Comparison of ENCODE assay signal across 23 cellular contexts in the genomic region with DNA sequence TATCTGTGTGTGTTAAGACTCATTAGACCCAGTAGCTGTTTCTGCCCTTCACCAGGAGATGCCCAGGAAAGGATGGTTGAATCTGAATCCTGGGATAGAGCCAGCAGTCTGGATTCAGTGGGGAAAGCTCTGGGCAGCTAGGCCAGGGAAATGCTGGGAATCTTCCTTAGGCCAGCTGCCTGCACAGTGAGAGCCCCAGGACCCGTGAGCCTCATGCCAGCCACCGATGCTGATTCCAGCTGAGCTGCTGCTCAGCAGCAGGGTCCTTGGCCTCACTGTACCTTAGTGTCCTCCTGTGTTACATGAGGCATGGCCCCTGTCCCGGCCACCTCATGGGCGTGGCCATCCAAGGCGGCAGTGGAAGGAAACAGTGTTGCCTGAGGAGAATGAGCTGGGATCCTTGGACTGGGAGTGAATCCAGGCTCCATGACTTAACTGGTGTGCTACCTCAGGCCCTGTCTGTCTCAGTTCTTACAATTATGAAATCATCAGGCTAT.
DNase-seq lines count a peak whose midpoint lies in the region; ATAC-seq, FAIRE-seq and TF ChIP-seq lines count a peak whose summit lies in the region.
"Had no signal": no experiment of that assay in that cellular context is flagged by ENCODE, and none has a peak within 500 bp of the region (broad histone marks: within the 10 kb centered on the region; RNA-seq: fewer than 3 reads in every experiment).

No MANE protein-coding gene starts in this region.

- dilution Hi-C loops in IMR-90 (cut with HindIII; ENCODE audit: low sequenced_read_pairs, unreplicated experiment), result no loop called here

- H4K8ac ChIP-seq in IMR-90 (ENCODE audit: low read depth in 2 of 2, low read length in 2 of 2), result no peak overlapping the region

- H3K27me3 ChIP-seq in IMR-90 (ENCODE audit: control insufficient read depth, insufficient read depth, low read length) (no peaks in the 10 kb centered on the region), astrocyte (ENCODE audit: insufficient read depth, low read length) (no peaks in the 10 kb centered on the region), testis (no peaks in the 10 kb centered on the region), MM.1S (replicated peaks; ENCODE audit: insufficient read depth, low read length) (no peaks in the 10 kb centered on the region)
- H3K27me3 ChIP-seq: neural progenitor cell, vagina had no signal

- no peak overlapping the region for H3K4ac ChIP-seq in IMR-90 (ENCODE audit: low read depth, low read length)

- H4K20me1 ChIP-seq in IMR-90 (ENCODE audit: insufficient read depth, low read length) (peaks cover 23% of the 10 kb centered on the region; the same call in 1 of the 2 replicates), astrocyte (ENCODE audit: insufficient read depth, low read length) (peaks cover 80% of the 10 kb centered on the region), MM.1S (ENCODE audit: insufficient read depth, low read length) (no peaks in the 10 kb centered on the region)

- H3F3A ChIP-seq in MM.1S (ENCODE audit: insufficient read depth, low read length), result no peaks in the 10 kb centered on the region

- no TSS peak for BruUV-seq in IMR-90 (replicated peaks; lab: Mats Ljungman, UMichigan)

- peaks cover 12% of the 10 kb centered on the region for H3K79me2 ChIP-seq in astrocyte (ENCODE audit: insufficient read depth, low read length)
- no peaks in the 10 kb centered on the region for H3K79me2 ChIP-seq in MM.1S (ENCODE audit: low read length)

- no peak overlapping the region for H4K91ac ChIP-seq in IMR-90 (ENCODE audit: insufficient read depth, low read depth, low read length)

- H2AFZ ChIP-seq in IMR-90 (replicated peaks; ENCODE audit: low read length, poor library complexity) (no peak overlapping the region), astrocyte (ENCODE audit: low read depth, low read length) (no peak overlapping the region), MM.1S (ENCODE audit: low read length) (no peak overlapping the region)
- H2AFZ ChIP-seq: GM23248, neural progenitor cell had no signal

- peaks cover 22 to 73% of the 10 kb centered on the region in 2 experiments for H3K79me1 ChIP-seq in IMR-90 (ENCODE audit: low read depth in 1 of 2, low read length in 2 of 2)

- in situ Hi-C loops in IMR-90 (cut with MboI; ENCODE audit: low sequenced_read_pairs), result no loop called here

- H3K27me3 Mint-ChIP-seq in astrocyte (ENCODE audit: low read depth, unreplicated experiment), result no peaks in the 10 kb centered on the region
- H3K27me3 Mint-ChIP-seq: activated naive CD4-positive, alpha-beta T cell treated with anti-CD3 and anti-CD28 coated beads, Interleukin-2, amount 50 U/mL, for 24 hours had no signal

- no peak overlapping the region for H2BK15ac ChIP-seq in IMR-90 (ENCODE audit: low read depth, low read length)

- no peak overlapping the region for H2BK20ac ChIP-seq in IMR-90 (ENCODE audit: low read depth, low read length)

- H2BK120ac ChIP-seq in IMR-90 (ENCODE audit: low read depth, low read length), result no peak overlapping the region

- H3K9me2 ChIP-seq in MM.1S (replicated peaks; ENCODE audit: insufficient read depth, low read length), result no peaks in the 10 kb centered on the region

- H3K23ac ChIP-seq in IMR-90 (ENCODE audit: low read depth, low read length), result no peak overlapping the region

- peaks cover 42% of the 10 kb centered on the region for H3K36me3 Mint-ChIP-seq in astrocyte (ENCODE audit: low read depth, unreplicated experiment)
- H3K36me3 Mint-ChIP-seq: activated naive CD4-positive, alpha-beta T cell treated with anti-CD3 and anti-CD28 coated beads, Interleukin-2, amount 50 U/mL, for 24 hours had no signal

- H3K4me3 Mint-ChIP-seq in astrocyte (ENCODE audit: unreplicated experiment), result no peak overlapping the region
- H3K4me3 Mint-ChIP-seq: activated naive CD4-positive, alpha-beta T cell treated with anti-CD3 and anti-CD28 coated beads, Interleukin-2, amount 50 U/mL, for 24 hours; endodermal cell; neural progenitor cell had no signal

- H2AK5ac ChIP-seq in IMR-90 (ENCODE audit: low read depth, low read length), result no peak overlapping the region

- peaks cover 22% of the 10 kb centered on the region for H3K9me1 ChIP-seq in IMR-90 (ENCODE audit: insufficient read depth, low read length)

- no peak for FAIRE-seq in astrocyte (lab: Jason Lieb, UNC)
- FAIRE-seq: colon, GM12878, GM19239, HepG2 had no signal

- H4K5ac ChIP-seq in IMR-90 (ENCODE audit: low read depth, low read length), result no peak overlapping the region

- H3K27ac ChIP-seq in IMR-90 (ENCODE audit: insufficient read depth, low read length), result no peak overlapping the region
- no peak overlapping the region for H3K27ac ChIP-seq in astrocyte (ENCODE audit: low read depth, low read length)
- H3K27ac ChIP-seq in testis, result no peak overlapping the region
- no peak overlapping the region for H3K27ac ChIP-seq in MM.1S (ENCODE audit: low read length)
- H3K27ac ChIP-seq: GM23248, neural progenitor cell, prostate gland, vagina had no signal

- no peak for TF ChIP-seq POLR2A in IMR-90 (IDR thresholded peaks at IDR 0.05; ENCODE audit: low read depth, low read length)
- no peak for TF ChIP-seq POLR2A in testis (IDR thresholded peaks at IDR 0.05)

- H3K36me3 ChIP-seq in IMR-90 (ENCODE audit: control insufficient read depth, insufficient read depth, low read length) (peaks cover 23% of the 10 kb centered on the region; the same call in 1 of the 2 replicates), astrocyte (ENCODE audit: insufficient read depth, low read length) (peaks cover 6% of the 10 kb centered on the region), testis (ENCODE audit: low read depth, missing control alignments) (no peaks in the 10 kb centered on the region), MM.1S (replicated peaks; ENCODE audit: insufficient read depth, low read length) (no peaks in the 10 kb centered on the region)
- H3K36me3 ChIP-seq: neural progenitor cell, prostate gland, vagina had no signal

- ATAC-seq in IMR-90 (ENCODE audit: low read depth), result 0 out of 2 replicates have a peak, but pooled peaks have one; percentile 25
- ATAC-seq: GM12878, HepG2 had no signal

- no peak overlapping the region for H2AK9ac ChIP-seq in IMR-90 (replicated peaks; ENCODE audit: low read depth, low read length, poor library complexity)

- 79% methylated on average over 2 of the region's 5 CpGs; no CpG with 5 or more reads in 1 of the 2 experiments for whole genome bisulfite sequencing in IMR-90 (ENCODE audit: extremely low coverage in 2 of 2, insufficient read length in 1 of 2), 2 experiments
- 73 to 88% methylated on average over 4 to 5 of the region's 5 CpGs for WGBS in testis, 2 donors

- H3K27ac Mint-ChIP-seq in astrocyte (ENCODE audit: unreplicated experiment), result peak overlapping the region; percentile 5
- H3K27ac Mint-ChIP-seq: activated naive CD4-positive, alpha-beta T cell treated with anti-CD3 and anti-CD28 coated beads, Interleukin-2, amount 50 U/mL, for 24 hours; endodermal cell; neural progenitor cell had no signal

- peaks cover 5% of the 10 kb centered on the region; the same call in 1 of the 2 replicates for H3K4me1 ChIP-seq in IMR-90 (ENCODE audit: control insufficient read depth, insufficient read depth, low read length)
- peaks cover 13% of the 10 kb centered on the region for H3K4me1 ChIP-seq in astrocyte (ENCODE audit: insufficient read depth, low read length)
- H3K4me1 ChIP-seq in testis, result peaks cover 31% of the 10 kb centered on the region
- H3K4me1 ChIP-seq in MM.1S (ENCODE audit: low read length), result no peaks in the 10 kb centered on the region
- H3K4me1 ChIP-seq: neural progenitor cell had no signal

- H3K9me3 Mint-ChIP-seq in astrocyte (ENCODE audit: unreplicated experiment), result no peaks in the 10 kb centered on the region
- H3K9me3 Mint-ChIP-seq: activated naive CD4-positive, alpha-beta T cell treated with anti-CD3 and anti-CD28 coated beads, Interleukin-2, amount 50 U/mL, for 24 hours; endodermal cell; neural progenitor cell had no signal

- H3K14ac ChIP-seq in IMR-90 (replicated peaks; ENCODE audit: low read depth, low read length), result no peak overlapping the region

- CTCF ChIA-PET in IMR-90 (lab: Yijun Ruan, JAX), result no interaction called here

- H3K4me1 Mint-ChIP-seq in astrocyte (ENCODE audit: low read depth, unreplicated experiment), result peaks cover 7% of the 10 kb centered on the region
- H3K4me1 Mint-ChIP-seq: endodermal cell had no signal

- no peak overlapping the region for H2BK5ac ChIP-seq in IMR-90 (ENCODE audit: low read depth, low read length, poor library complexity, severe bottlenecking)

- H3K9ac ChIP-seq in IMR-90 (ENCODE audit: low read depth, low read length) (no peak overlapping the region), astrocyte (ENCODE audit: low read length) (no peak overlapping the region), MM.1S (ENCODE audit: low read length) (no peak overlapping the region)
- H3K9ac ChIP-seq: GM23248, neural progenitor cell had no signal

- DNase-seq in IMR-90 (peak; percentile 33), astrocyte (ENCODE audit: low read depth) (no peak), kidney tubule cell (ENCODE audit: low spot score) (peak; percentile 19), testis (peak; percentile 64), NCI-H1105 treated with DMSO at 0.1 percent for 48 hours (lab: John Stamatoyannopoulos, UW) (no peak), AML-193 (lab: John Stamatoyannopoulos, UW) (no peak), MM.1S (no peak)
- DNase-seq: DMS53, endodermal cell, GM23248, midbrain, NCI-H1105, NCI-H2029 treated with DMSO at 0.1 percent for 48 hours, NCI-H82, SIG-M5 had no signal

- no peak for TF ChIP-seq RAD21 in IMR-90 (IDR thresholded peaks at IDR 0.05; ENCODE audit: low read length)

- POLR2A ChIA-PET in IMR-90 (lab: Charles Lee; ENCODE audit: unreplicated experiment), result no interaction called here

- TF ChIP-seq CTCF in IMR-90 (conservative IDR thresholded peaks at IDR 0.05; ENCODE audit: low read depth, low read length) (no peak), astrocyte (IDR thresholded peaks at IDR 0.05; ENCODE audit: insufficient read depth, low read depth, low read length) (no peak), testis (IDR thresholded peaks at IDR 0.05) (no peak), MM.1S (IDR thresholded peaks at IDR 0.05; ENCODE audit: low read length) (no peak)

- H3K4me2 ChIP-seq in IMR-90 (ENCODE audit: low read depth, low read length), result no peak overlapping the region
- H3K4me2 ChIP-seq in astrocyte (ENCODE audit: low read length), result no peak overlapping the region
- no peak overlapping the region for H3K4me2 ChIP-seq in MM.1S (ENCODE audit: low read depth, low read length)
- H3K4me2 ChIP-seq: neural progenitor cell had no signal

- intact Hi-C loops in IMR-90 (cut with micrococcal nuclease), result no loop called here
- intact Hi-C loops in testis (cut with DNase I; ENCODE audit: low total_unique reads), result no loop called here

- no peak overlapping the region for H3K18ac ChIP-seq in IMR-90 (ENCODE audit: low read depth, low read length)

- H3K4me3 ChIP-seq in IMR-90 (ENCODE audit: insufficient read depth, low read depth, low read length) (no peak overlapping the region), astrocyte (ENCODE audit: insufficient read depth, low read depth, low read length) (no peak overlapping the region), testis (no peak overlapping the region), MM.1S (ENCODE audit: low read length) (no peak overlapping the region)
- H3K4me3 ChIP-seq: GM12878, GM23248, neural progenitor cell, prostate gland, vagina had no signal

- no peak overlapping the region for H3K56ac ChIP-seq in IMR-90 (ENCODE audit: extremely low read depth, insufficient read depth, low read length)

- H3K9me3 ChIP-seq in IMR-90 (ENCODE audit: control insufficient read depth, insufficient read depth, low read length), result no peaks in the 10 kb centered on the region
- H3K9me3 ChIP-seq in astrocyte (ENCODE audit: insufficient read depth, low read depth, low read length), result no peaks in the 10 kb centered on the region
- no peaks in the 10 kb centered on the region for H3K9me3 ChIP-seq in testis
- no peaks in the 10 kb centered on the region for H3K9me3 ChIP-seq in MM.1S (replicated peaks; ENCODE audit: insufficient read depth, low read length)
- H3K9me3 ChIP-seq: prostate gland, vagina had no signal

Comparison
In these comparisons a context has a peak if more than half of its experiments do, and no peak if none do; other contexts are left out.
1. DNase-seq: peak in IMR-90 (single experiment), kidney tubule cell (single experiment) and testis (single experiment); none in astrocyte (single experiment), NCI-H1105 treated with DMSO at 0.1 percent for 48 hours (single experiment), AML-193 (0 of 2) and MM.1S (single experiment).